ENCODE assay signal across 1 cellular context in the genomic region with DNA sequence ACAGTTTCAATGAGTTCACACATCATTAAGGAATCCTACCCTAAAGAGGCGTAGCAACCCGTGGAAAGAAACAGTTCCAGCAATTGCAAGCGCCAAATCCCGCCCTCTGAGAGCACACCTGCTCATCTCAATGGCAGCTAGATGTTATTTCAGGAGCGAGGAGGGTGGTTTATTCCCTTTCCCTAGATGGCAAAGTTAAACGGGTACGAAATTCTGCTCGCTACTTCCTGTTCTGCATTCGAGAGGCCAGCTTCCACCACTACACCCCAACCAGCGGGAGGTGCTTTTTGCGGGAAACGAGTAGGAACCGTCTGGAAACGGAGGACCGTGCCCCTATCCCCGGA.
TF ChIP-seq lines count a peak whose summit lies in the region.

No MANE protein-coding gene starts in this region.

TF ChIP-seq in WTC11, 78 proteins besides CTCF, POLR2A, EP300 and RAD21 (continued from another document):
- TF ChIP-seq, protein P1, sequence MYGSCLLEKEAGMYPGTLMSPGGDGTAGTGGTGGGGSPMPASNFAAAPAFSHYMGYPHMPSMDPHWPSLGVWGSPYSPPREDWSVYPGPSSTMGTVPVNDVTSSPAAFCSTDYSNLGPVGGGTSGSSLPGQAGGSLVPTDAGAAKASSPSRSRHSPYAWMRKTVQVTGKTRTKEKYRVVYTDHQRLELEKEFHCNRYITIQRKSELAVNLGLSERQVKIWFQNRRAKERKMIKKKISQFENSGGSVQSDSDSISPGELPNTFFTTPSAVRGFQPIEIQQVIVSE (CRISPR knock-in tag; IDR thresholded peaks at IDR 0.05; ENCODE audit: borderline replicate concordance): no peak
- TF ChIP-seq, protein P2, sequence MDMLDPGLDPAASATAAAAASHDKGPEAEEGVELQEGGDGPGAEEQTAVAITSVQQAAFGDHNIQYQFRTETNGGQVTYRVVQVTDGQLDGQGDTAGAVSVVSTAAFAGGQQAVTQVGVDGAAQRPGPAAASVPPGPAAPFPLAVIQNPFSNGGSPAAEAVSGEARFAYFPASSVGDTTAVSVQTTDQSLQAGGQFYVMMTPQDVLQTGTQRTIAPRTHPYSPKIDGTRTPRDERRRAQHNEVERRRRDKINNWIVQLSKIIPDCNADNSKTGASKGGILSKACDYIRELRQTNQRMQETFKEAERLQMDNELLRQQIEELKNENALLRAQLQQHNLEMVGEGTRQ (CRISPR knock-in tag; IDR thresholded peaks at IDR 0.05): no peak
- no peak for TF ChIP-seq TEAD1 (CRISPR knock-in tag; IDR thresholded peaks at IDR 0.05)
- TF ChIP-seq, protein P3, sequence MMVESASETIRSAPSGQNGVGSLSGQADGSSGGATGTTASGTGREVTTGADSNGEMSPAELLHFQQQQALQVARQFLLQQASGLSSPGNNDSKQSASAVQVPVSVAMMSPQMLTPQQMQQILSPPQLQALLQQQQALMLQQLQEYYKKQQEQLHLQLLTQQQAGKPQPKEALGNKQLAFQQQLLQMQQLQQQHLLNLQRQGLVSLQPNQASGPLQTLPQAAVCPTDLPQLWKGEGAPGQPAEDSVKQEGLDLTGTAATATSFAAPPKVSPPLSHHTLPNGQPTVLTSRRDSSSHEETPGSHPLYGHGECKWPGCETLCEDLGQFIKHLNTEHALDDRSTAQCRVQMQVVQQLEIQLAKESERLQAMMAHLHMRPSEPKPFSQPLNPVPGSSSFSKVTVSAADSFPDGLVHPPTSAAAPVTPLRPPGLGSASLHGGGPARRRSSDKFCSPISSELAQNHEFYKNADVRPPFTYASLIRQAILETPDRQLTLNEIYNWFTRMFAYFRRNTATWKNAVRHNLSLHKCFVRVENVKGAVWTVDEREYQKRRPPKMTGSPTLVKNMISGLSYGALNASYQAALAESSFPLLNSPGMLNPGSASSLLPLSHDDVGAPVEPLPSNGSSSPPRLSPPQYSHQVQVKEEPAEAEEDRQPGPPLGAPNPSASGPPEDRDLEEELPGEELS (CRISPR knock-in tag; IDR thresholded peaks at IDR 0.05): no peak
